Comparison of ENCODE assay signal across 28 cellular contexts in genomic region chr6:116247285-116247684, GRCh38. TPM values are rescaled to one million over a fixed set of nuclear protein-coding genes. Genes with fewer than 3 reads are reported as not detected.
DNase-seq lines count a peak whose midpoint lies in the region; ATAC-seq and TF ChIP-seq lines count a peak whose summit lies in the region.
"Had no signal": no experiment of that assay in that cellular context is flagged by ENCODE, and none has a peak within 500 bp of the region (broad histone marks: within the 10 kb centered on the region; RNA-seq: fewer than 3 reads in every experiment).

No MANE protein-coding gene starts in this region.

- TF ChIP-seq CTCF in upper lobe of left lung (IDR thresholded peaks at IDR 0.05) (no peak), esophagus muscularis mucosa (IDR thresholded peaks at IDR 0.05) (no peak)

- TF ChIP-seq EP300 in upper lobe of left lung (IDR thresholded peaks at IDR 0.05) = no peak
- no peak for TF ChIP-seq EP300 in esophagus muscularis mucosa (IDR thresholded peaks at IDR 0.05)

- no peaks in the 10 kb centered on the region for H3K9me3 Mint-ChIP-seq in CD8-positive, alpha-beta memory T cell
- no peaks in the 10 kb centered on the region for H3K9me3 Mint-ChIP-seq in memory B cell
- H3K9me3 Mint-ChIP-seq: activated naive CD4-positive, alpha-beta T cell treated with anti-CD3 and anti-CD28 coated beads for 36 hours; activated T-helper 1 cell treated with anti-CD3 and anti-CD28 coated beads, Interleukin-12 subunit alpha, Interleukin-12 subunit beta, Interleukin-2, Interleukin-4 antibody, amounts not matched to agents 30 ng/mL and 10 ng/mL and 1 ng/mL, durations not matched to agents 14 hours and 24 hours and 36 hours; IgD-negative memory B cell; stimulated activated naive CD8-positive, alpha-beta T cell treated with anti-CD3 and anti-CD28 coated beads, Interleukin-15, Interleukin-2, amounts not matched to agents 100 ng/mL and 50 ng/mL, for 24 hours; T-helper 1 cell treated with Interleukin-12 subunit alpha and Interleukin-12 subunit beta and Interleukin-4 antibody, amounts not matched to agents 30 μg/mL and 1 μg/mL, for 36 hours had no signal

- peak overlapping the region in 6 of 8 donors; percentile 60 to 90 (median 67) for H3K27ac Mint-ChIP-seq in CD8-positive, alpha-beta memory T cell
- H3K27ac Mint-ChIP-seq in T-helper 17 cell = peak overlapping the region; percentile 29
- H3K27ac Mint-ChIP-seq in memory B cell = peak overlapping the region; percentile 73
- H3K27ac Mint-ChIP-seq: activated naive CD4-positive, alpha-beta T cell treated with anti-CD3 and anti-CD28 coated beads for 36 hours; activated T-helper 1 cell treated with anti-CD3 and anti-CD28 coated beads, Interleukin-12 subunit alpha, Interleukin-12 subunit beta, Interleukin-2, Interleukin-4 antibody, amounts not matched to agents 30 ng/mL and 10 ng/mL and 1 ng/mL, durations not matched to agents 14 hours and 24 hours and 36 hours; stimulated activated naive CD8-positive, alpha-beta T cell treated with anti-CD3 and anti-CD28 coated beads, Interleukin-15, Interleukin-2, amounts not matched to agents 100 ng/mL and 50 ng/mL, for 24 hours; T-helper 1 cell treated with Interleukin-12 subunit alpha and Interleukin-12 subunit beta and Interleukin-4 antibody, amounts not matched to agents 30 μg/mL and 1 μg/mL, for 36 hours had no signal

- intact Hi-C loops in esophagus muscularis mucosa (cut with DNase I) = no loop called here

- POLR2A ChIA-PET in CD8-positive, alpha-beta memory T cell (lab: Charles Lee) = no interaction called here

- ATAC-seq in HG02973 (IDR thresholded peaks at IDR 0.05; ENCODE audit: unreplicated experiment) (peak; percentile 36), T-helper 17 cell (no peak), memory B cell (ENCODE audit: low read depth) (no peak), upper lobe of left lung (ENCODE audit: low FRiP score in 2 of 2) (no peak)
- ATAC-seq: gastrocnemius medialis had no signal

- H3K4me1 Mint-ChIP-seq in CD8-positive, alpha-beta memory T cell = peaks cover 15 to 35% (median 16%) of the 10 kb centered on the region in 3 donors
- H3K4me1 Mint-ChIP-seq in T-helper 17 cell = peaks cover 29% of the 10 kb centered on the region
- H3K4me1 Mint-ChIP-seq in memory B cell = peaks cover 29% of the 10 kb centered on the region

- no peaks in the 10 kb centered on the region for H3K27me3 ChIP-seq in CD8-positive, alpha-beta memory T cell (ENCODE audit: insufficient read depth, low read length, poor library complexity, severe bottlenecking)
- no peaks in the 10 kb centered on the region for H3K27me3 ChIP-seq in upper lobe of left lung
- no peaks in the 10 kb centered on the region for H3K27me3 ChIP-seq in esophagus muscularis mucosa
- H3K27me3 ChIP-seq: BLaER1, gastrocnemius medialis, right atrium auricular region, vagina had no signal

- CTCF ChIA-PET in CD8-positive, alpha-beta memory T cell (lab: Charles Lee) = no interaction called here

- peaks cover 21% of the 10 kb centered on the region for H3K4me1 ChIP-seq in CD8-positive, alpha-beta memory T cell (ENCODE audit: insufficient read depth, low read length)
- H3K4me1 ChIP-seq in upper lobe of left lung (peaks cover 24 to 32% (median 25%) of the 10 kb centered on the region in 4 donors), esophagus muscularis mucosa (peaks cover 25 to 40% (median 36%) of the 10 kb centered on the region in 4 donors)

- TF ChIP-seq POLR2A in upper lobe of left lung (IDR thresholded peaks at IDR 0.05) (no peak), esophagus muscularis mucosa (IDR thresholded peaks at IDR 0.05; ENCODE audit: low read depth) (no peak)

- H3K4me3 ChIP-seq in CD8-positive, alpha-beta memory T cell (ENCODE audit: low read length) = no peak overlapping the region
- no peak overlapping the region for H3K4me3 ChIP-seq in upper lobe of left lung
- no peak overlapping the region for H3K4me3 ChIP-seq in esophagus muscularis mucosa
- H3K4me3 ChIP-seq: BLaER1, gastrocnemius medialis, right atrium auricular region, SK-N-MC, vagina had no signal

- peaks cover 0 to 14% (median 6%) of the 10 kb centered on the region in 3 donors for H3K36me3 Mint-ChIP-seq in CD8-positive, alpha-beta memory T cell
- H3K36me3 Mint-ChIP-seq in T-helper 17 cell (ENCODE audit: low read depth) = no peaks in the 10 kb centered on the region
- H3K36me3 Mint-ChIP-seq in memory B cell = peaks cover 6% of the 10 kb centered on the region

- DNase-seq in CD8-positive, alpha-beta memory T cell = no peak
- DNase-seq in T-helper 17 cell = no peak
- DNase-seq in memory B cell (ENCODE audit: low spot score in 2 of 2) = no peak
- no peak for DNase-seq in upper lobe of left lung
- no peak for DNase-seq in esophagus muscularis mucosa (ENCODE audit: extremely low spot score)
- no peak for DNase-seq in midbrain (lab: John Stamatoyannopoulos, UW)
- DNase-seq: activated CD4-positive, alpha-beta T cell treated with anti-CD3 and anti-CD28 coated beads, Interleukin-2, amount 50 U/mL, for 48 hours; activated naive CD4-positive, alpha-beta T cell treated with anti-CD3 and anti-CD28 coated beads for 36 hours; amygdala; gastrocnemius medialis; HCEC 1CT; kidney glomerular epithelial cell; NCI-H1092 treated with DMSO at 0.1 percent for 48 hours; NCI-H1694 treated with DMSO at 0.1 percent for 48 hours; NCI-H2171; NCI-H510A; stimulated activated CD4-positive, alpha-beta T cell treated with anti-CD3 and anti-CD28 coated beads, Interleukin-1b, Interleukin-23, amount 100 ng/mL, for 48 hours had no signal

- peaks cover 0 to 2% of the 10 kb centered on the region in 2 donors for H3K27me3 Mint-ChIP-seq in CD8-positive, alpha-beta memory T cell
- H3K27me3 Mint-ChIP-seq in T-helper 17 cell (no peaks in the 10 kb centered on the region), memory B cell (no peaks in the 10 kb centered on the region)
- H3K27me3 Mint-ChIP-seq: IgD-negative memory B cell; stimulated activated naive CD8-positive, alpha-beta T cell treated with anti-CD3 and anti-CD28 coated beads, Interleukin-15, Interleukin-2, amounts not matched to agents 100 ng/mL and 50 ng/mL, for 24 hours had no signal

- H3K27ac ChIP-seq in CD8-positive, alpha-beta memory T cell (ENCODE audit: low read depth, low read length) = no peak overlapping the region
- H3K27ac ChIP-seq in upper lobe of left lung (no peak overlapping the region), esophagus muscularis mucosa (replicated peaks in 1 of 4) (no peak overlapping the region)
- H3K27ac ChIP-seq: BLaER1, gastrocnemius medialis, parathyroid adenoma, RWPE1, SK-N-MC, vagina had no signal

- H3K4me3 Mint-ChIP-seq in CD8-positive, alpha-beta memory T cell = no peak overlapping the region
- no peak overlapping the region for H3K4me3 Mint-ChIP-seq in T-helper 17 cell
- no peak overlapping the region for H3K4me3 Mint-ChIP-seq in memory B cell
- H3K4me3 Mint-ChIP-seq: activated naive CD4-positive, alpha-beta T cell treated with anti-CD3 and anti-CD28 coated beads for 36 hours; activated T-helper 1 cell treated with anti-CD3 and anti-CD28 coated beads, Interleukin-12 subunit alpha, Interleukin-12 subunit beta, Interleukin-2, Interleukin-4 antibody, amounts not matched to agents 30 ng/mL and 10 ng/mL and 1 ng/mL, durations not matched to agents 14 hours and 24 hours and 36 hours; IgD-negative memory B cell; stimulated activated naive CD8-positive, alpha-beta T cell treated with anti-CD3 and anti-CD28 coated beads, Interleukin-15, Interleukin-2, amounts not matched to agents 100 ng/mL and 50 ng/mL, for 24 hours; T-helper 1 cell treated with Interleukin-12 subunit alpha and Interleukin-12 subunit beta and Interleukin-4 antibody, amounts not matched to agents 30 μg/mL and 1 μg/mL, for 36 hours had no signal

- peaks cover 4% of the 10 kb centered on the region for H3K36me3 ChIP-seq in CD8-positive, alpha-beta memory T cell (ENCODE audit: insufficient read depth, low read length)
- no peaks in the 10 kb centered on the region for H3K36me3 ChIP-seq in upper lobe of left lung
- peaks cover 0 to 5% (median 0%) of the 10 kb centered on the region in 4 donors for H3K36me3 ChIP-seq in esophagus muscularis mucosa
- H3K36me3 ChIP-seq: vagina had no signal

- H3K9me3 ChIP-seq in CD8-positive, alpha-beta memory T cell (ENCODE audit: low read length) = no peaks in the 10 kb centered on the region
- H3K9me3 ChIP-seq in T-helper 17 cell (ENCODE audit: control insufficient read depth, low read length, poor library complexity, severe bottlenecking) (no peaks in the 10 kb centered on the region), upper lobe of left lung (no peaks in the 10 kb centered on the region), esophagus muscularis mucosa (no peaks in the 10 kb centered on the region)
- H3K9me3 ChIP-seq: BLaER1, gastrocnemius medialis, right atrium auricular region, vagina had no signal

RNA-seq across cellular contexts. Expression of gene TSPYL4, which starts 6.6 kb away (rescaled TPM):
- total RNA-seq in CD8-positive, alpha-beta memory T cell = 10 to 100 TPM; 19.3 to 19.9 TPM
- 9.4 TPM for polyA plus RNA-seq in CD8-positive, alpha-beta memory T cell
- total RNA-seq in T-helper 17 cell (10 to 100 TPM; 45.8 to 56.5 TPM), upper lobe of left lung (10 to 100 TPM in 2 of 6 donors, 1 to 10 TPM in 4; 4.4 to 13.0 (median 9.4) TPM), esophagus muscularis mucosa (10 to 100 TPM; 14.4 to 22.8 (median 18.4) TPM)

RNA-seq across cellular contexts. Expression of gene TSPYL1, which starts 32.4 kb away (rescaled TPM):
- 10 to 100 TPM; 56.6 to 57.4 TPM for total RNA-seq in CD8-positive, alpha-beta memory T cell
- polyA plus RNA-seq in CD8-positive, alpha-beta memory T cell = 50.5 TPM
- total RNA-seq in T-helper 17 cell (100 to 1,000 TPM; 199 to 216 TPM), upper lobe of left lung (10 to 100 TPM; 33.5 to 83.6 (median 64.9) TPM), esophagus muscularis mucosa (100 to 1,000 TPM in 1 of 4 donors, 10 to 100 TPM in 3; 67.7 to 113 (median 92.5) TPM)
